Comparison of ENCODE assay signal across 1 cellular context in genomic region chr6:7110092-7110792, GRCh38.
TF ChIP-seq lines count a peak whose summit lies in the region.

No MANE protein-coding gene starts in this region.

TF ChIP-seq in K562, 482 proteins besides CTCF, POLR2A, EP300 and RAD21 (continued from another document):
- TF ChIP-seq ELF1 (tag; IDR thresholded peaks at IDR 0.05), result peak; percentile 58; the same call in 1 of the 2 replicates
- TF ChIP-seq ATF3 (IDR thresholded peaks at IDR 0.05), result no peak
- TF ChIP-seq ATF3 (CRISPR knock-in tag; conservative IDR thresholded peaks at IDR 0.05), result 0 out of 2 replicates have a peak, but pooled peaks have one; percentile 40
- TF ChIP-seq CHD1 (IDR thresholded peaks at IDR 0.05; ENCODE audit: low read length), result peak; percentile 67
- TF ChIP-seq ZNF175 (CRISPR knock-in tag; IDR thresholded peaks at IDR 0.05; ENCODE audit: low read depth), result no peak
- no peak for TF ChIP-seq FOXM1 (IDR thresholded peaks at IDR 0.05; ENCODE audit: low read depth)
- no peak for TF ChIP-seq FOXM1 (CRISPR knock-in tag; IDR thresholded peaks at IDR 0.05; ENCODE audit: low read depth)
- 0 out of 2 replicates have a peak, but pooled peaks have one; percentile 17 for TF ChIP-seq AFF4 (CRISPR knock-in tag; IDR thresholded peaks at IDR 0.05)
- TF ChIP-seq FOXA3 (CRISPR knock-in tag; conservative IDR thresholded peaks at IDR 0.05 in 1 of 2, IDR thresholded peaks at IDR 0.05 in 1 of 2), result 0 out of 4 replicates have a peak, but pooled peaks of 1 of the 2 experiments have one; percentile 26
- TF ChIP-seq MAZ (CRISPR knock-in tag; conservative IDR thresholded peaks at IDR 0.05 in 1 of 2, IDR thresholded peaks at IDR 0.05 in 1 of 2), result 0 out of 4 replicates have a peak, but pooled peaks of 1 of the 2 experiments have one; percentile 20
- peak; percentile 22 for TF ChIP-seq ASH1L (IDR thresholded peaks at IDR 0.05; ENCODE audit: borderline replicate concordance, low read depth, partially characterized antibody)
